Comparison of ENCODE assay signal across 8 cellular contexts in genomic region chr9:130834371-130835311, GRCh38. TPM values are rescaled to one million over a fixed set of nuclear protein-coding genes. Genes with fewer than 3 reads are reported as not detected.
DNase-seq lines count a peak whose midpoint lies in the region; ATAC-seq and TF ChIP-seq lines count a peak whose summit lies in the region.

TSS of gene ABL1 (plus strand) at chr9:130835254. CDS start at chr9:130835447, 193 bp downstream.

- peak; percentile 62 for ATAC-seq in GM21390 (IDR thresholded peaks at IDR 0.05; ENCODE audit: unreplicated experiment)

- H3K27ac ChIP-seq in neuronal stem cell (replicated peaks; ENCODE audit: low read length): peak within 1 kb of the TSS; percentile 82

- peaks cover 1% of the 10 kb centered on the region for H3K79me1 ChIP-seq in neuronal stem cell (ENCODE audit: low read depth, low read length)

- no peak within 1 kb of the TSS for H2AK5ac ChIP-seq in neuronal stem cell (ENCODE audit: low read depth, low read length)

- DNase-seq in Calu3 (peak; percentile 58), SHP77 (lab: John Stamatoyannopoulos, UW) (peak; percentile 71 to 85), activated gamma-delta T cell (lab: John Stamatoyannopoulos, UW) (peak; percentile 68), fibroblast of villous mesenchyme (ENCODE audit: low read depth) (peak; percentile 82), neuronal stem cell (ENCODE audit: low spot score) (peak; percentile 58), superior temporal gyrus (ENCODE audit: extremely low spot score) (peak; percentile 64)
- DNase-seq in Jurkat, Clone E6-1 (ENCODE audit: low read depth, low spot score): peak; percentile 56

- peak within 1 kb of the TSS; percentile 91 for H3K23ac ChIP-seq in neuronal stem cell (ENCODE audit: low read depth, low read length, poor library complexity)

- no peak for TF ChIP-seq CTCF in Calu3 (IDR thresholded peaks at IDR 0.05; ENCODE audit: unreplicated experiment)
- no peak for TF ChIP-seq CTCF in fibroblast of villous mesenchyme (IDR thresholded peaks at IDR 0.05; ENCODE audit: insufficient read depth, low read depth, low read length)

- no CpG with 5 or more reads among the region's 72 CpGs for WGBS in neuronal stem cell (ENCODE audit: extremely low coverage in 2 of 2, insufficient read length in 2 of 2, insufficient replicate concordance in 1 of 2), 2 donors

- no peak within 1 kb of the TSS for H4K91ac ChIP-seq in neuronal stem cell (ENCODE audit: low read depth, low read length, poor library complexity)

- H3K4me1 ChIP-seq in neuronal stem cell (ENCODE audit: control insufficient read depth in 2 of 2, insufficient read depth in 1 of 2, low read depth in 1 of 2, low read length in 2 of 2): peaks cover 22% of the 10 kb centered on the region in 2 donors

- H2BK12ac ChIP-seq in neuronal stem cell (ENCODE audit: low read length): peak within 1 kb of the TSS; percentile 67

- H2BK15ac ChIP-seq in neuronal stem cell (ENCODE audit: low read length): peak within 1 kb of the TSS; percentile 49

- BruUV-seq in Calu3 (replicated peaks; lab: Mats Ljungman, UMichigan): no TSS peak

- peak within 1 kb of the TSS; percentile 98 for H3K27ac Mint-ChIP-seq in Calu3 (ENCODE audit: unreplicated experiment)

- no peak within 1 kb of the TSS for H3K4ac ChIP-seq in neuronal stem cell (ENCODE audit: low read length)

- intact Hi-C loops in Calu3 (cut with micrococcal nuclease; ENCODE audit: unreplicated experiment): loop anchor here (10.0 kb wide), 1 partner anchor 100 kb away; no protein-coding TSS in a partner anchor

- no peaks in the 10 kb centered on the region for H3K9me3 Mint-ChIP-seq in Calu3 (ENCODE audit: low read depth, unreplicated experiment)

- H3K4me3 Mint-ChIP-seq in Calu3 (ENCODE audit: low read depth, unreplicated experiment): peak within 1 kb of the TSS; percentile 97

- peak within 1 kb of the TSS; percentile 84 for H2BK5ac ChIP-seq in neuronal stem cell (ENCODE audit: low read length)

- H4K8ac ChIP-seq in neuronal stem cell (ENCODE audit: low read depth, low read length): peak within 1 kb of the TSS; percentile 70

- CTCF ChIA-PET in Calu3 (lab: Charles Lee): interaction anchor here (0.6 kb wide), 1 partner anchor 144 kb away, joined by 3 read pairs; no protein-coding TSS in a partner anchor

- H2BK120ac ChIP-seq in neuronal stem cell (ENCODE audit: low read depth, low read length): peak within 1 kb of the TSS; percentile 75

- peak within 1 kb of the TSS; percentile 77 for H3K4me3 ChIP-seq in Jurkat, Clone E6-1 (ENCODE audit: low read length)
- H3K4me3 ChIP-seq in fibroblast of villous mesenchyme (ENCODE audit: low read depth, low read length): peak within 1 kb of the TSS; percentile 88
- peak within 1 kb of the TSS; percentile 79 to 87 for H3K4me3 ChIP-seq in neuronal stem cell (ENCODE audit: low read length in 2 of 2)

- peaks cover 25% of the 10 kb centered on the region for H3K4me1 Mint-ChIP-seq in Calu3 (ENCODE audit: low read depth, unreplicated experiment)

- peak within 1 kb of the TSS; percentile 86 for H2AFZ ChIP-seq in neuronal stem cell (ENCODE audit: low read length)

- H3K18ac ChIP-seq in neuronal stem cell (ENCODE audit: low read length): peak within 1 kb of the TSS; percentile 98

- H3K36me3 ChIP-seq in neuronal stem cell (replicated peaks in 1 of 2; ENCODE audit: control insufficient read depth in 2 of 2, insufficient read depth in 2 of 2, low read length in 2 of 2): peaks cover 0 to 2% of the 10 kb centered on the region in 2 donors

- H3K27me3 Mint-ChIP-seq in Calu3 (ENCODE audit: unreplicated experiment): no peaks in the 10 kb centered on the region

- no peaks in the 10 kb centered on the region for H3K27me3 ChIP-seq in neuronal stem cell (ENCODE audit: control insufficient read depth in 3 of 3, insufficient read depth in 3 of 3, low read depth in 1 of 3, low read length in 3 of 3)

- peak within 1 kb of the TSS; percentile 90 for H3K9ac ChIP-seq in neuronal stem cell (ENCODE audit: low read depth, low read length, poor library complexity)

- H3K14ac ChIP-seq in neuronal stem cell (ENCODE audit: low read length): peak within 1 kb of the TSS; percentile 12

- peaks cover 24% of the 10 kb centered on the region for H3K36me3 Mint-ChIP-seq in Calu3 (ENCODE audit: insufficient read depth, unreplicated experiment)

- no peaks in the 10 kb centered on the region for H3K9me3 ChIP-seq in neuronal stem cell (replicated peaks in 1 of 2; ENCODE audit: control insufficient read depth in 2 of 2, insufficient read depth in 1 of 2, low read depth in 1 of 2, low read length in 2 of 2)

- peak within 1 kb of the TSS; percentile 81 for H3K4me2 ChIP-seq in neuronal stem cell (ENCODE audit: insufficient read depth, low read length, poor library complexity, severe bottlenecking)

RNA-seq across cellular contexts. Expression of gene ABL1, which starts in this region (rescaled TPM):
- 29.6 and 30.0 TPM in 2 replicates for total RNA-seq in Calu3 (2022)
- polyA plus RNA-seq in Jurkat, Clone E6-1 (2012; ENCODE audit: insufficient read depth, insufficient read length): 37.0 TPM
- total RNA-seq in fibroblast of villous mesenchyme: 57.4 and 61.2 TPM in 2 replicates
- 50.4 TPM for polyA plus RNA-seq in neuronal stem cell (2013, experiment 1 of 2)
- polyA plus RNA-seq in neuronal stem cell (2013, experiment 2 of 2): 51.5 TPM

Comparison
In these comparisons a context has a peak if more than half of its experiments do, and no peak if none do; other contexts are left out.
1. Peak in every context shown above with its lines: DNase-seq, ATAC-seq, H3K4me3 ChIP-seq and H3K27ac ChIP-seq.